Comparison of ENCODE assay signal across 1 cellular context in the genomic region with DNA sequence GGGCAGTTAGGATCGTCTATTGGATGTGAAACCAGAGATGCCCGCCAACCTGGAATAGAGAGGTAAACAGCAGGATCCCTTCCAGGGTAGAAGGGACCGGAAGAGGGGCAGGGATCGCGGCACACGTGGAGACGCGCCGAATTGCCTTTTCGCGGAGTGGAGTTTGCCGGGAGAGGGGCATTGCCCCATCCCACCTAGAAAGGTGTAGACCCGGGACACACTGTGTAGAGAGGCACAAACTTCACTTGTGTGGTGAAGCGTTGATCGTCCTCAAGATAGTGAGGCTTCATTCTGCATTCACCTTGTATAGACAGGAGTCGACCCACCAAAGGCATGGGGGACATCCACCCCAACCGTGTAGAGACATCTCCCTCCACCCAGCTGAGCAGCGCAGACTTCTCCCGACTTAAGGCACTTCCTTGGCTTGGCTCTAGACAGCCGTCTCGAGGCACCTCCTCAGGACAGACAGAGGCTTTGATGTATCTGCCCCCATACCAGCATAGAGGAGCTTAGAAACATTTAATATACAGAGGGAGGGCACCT.
TF ChIP-seq lines count a peak whose summit lies in the region.

No MANE protein-coding gene starts in this region.

TF ChIP-seq in K562, 482 proteins besides CTCF, POLR2A, EP300 and RAD21 (continued from another document and continues in another):
- TF ChIP-seq, protein P1, sequence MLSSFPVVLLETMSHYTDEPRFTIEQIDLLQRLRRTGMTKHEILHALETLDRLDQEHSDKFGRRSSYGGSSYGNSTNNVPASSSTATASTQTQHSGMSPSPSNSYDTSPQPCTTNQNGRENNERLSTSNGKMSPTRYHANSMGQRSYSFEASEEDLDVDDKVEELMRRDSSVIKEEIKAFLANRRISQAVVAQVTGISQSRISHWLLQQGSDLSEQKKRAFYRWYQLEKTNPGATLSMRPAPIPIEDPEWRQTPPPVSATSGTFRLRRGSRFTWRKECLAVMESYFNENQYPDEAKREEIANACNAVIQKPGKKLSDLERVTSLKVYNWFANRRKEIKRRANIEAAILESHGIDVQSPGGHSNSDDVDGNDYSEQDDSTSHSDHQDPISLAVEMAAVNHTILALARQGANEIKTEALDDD (IDR thresholded peaks at IDR 0.05), result no peak
- TF ChIP-seq CHD2 (IDR thresholded peaks at IDR 0.05; ENCODE audit: low read depth, low read length) (no peak), BHLHE40 (IDR thresholded peaks at IDR 0.05; ENCODE audit: low read length) (no peak), EGR1 (conservative IDR thresholded peaks at IDR 0.05) (no peak), HNRNPUL1 (IDR thresholded peaks at IDR 0.05; ENCODE audit: low read length) (no peak), PRPF4 (IDR thresholded peaks at IDR 0.05; ENCODE audit: insufficient read depth, low read depth, low read length, poor library complexity, severe bottlenecking) (no peak), TOE1 (IDR thresholded peaks at IDR 0.05; ENCODE audit: borderline replicate concordance) (no peak), TOE1 (CRISPR knock-in tag; IDR thresholded peaks at IDR 0.05; ENCODE audit: borderline replicate concordance, low read depth) (no peak), PCBP2 (IDR thresholded peaks at IDR 0.05; ENCODE audit: low read depth, low read length, poor library complexity, severe bottlenecking) (no peak), CBX2 (IDR thresholded peaks at IDR 0.05; ENCODE audit: insufficient read depth, low read length, poor library complexity, severe bottlenecking) (no peak), ZNF134 (CRISPR knock-in tag; conservative IDR thresholded peaks at IDR 0.05) (no peak), FOXK1 (CRISPR knock-in tag; IDR thresholded peaks at IDR 0.05; ENCODE audit: borderline replicate concordance) (0 out of 2 replicates have a peak, but pooled peaks have one; percentile 60), TCF7L2 (IDR thresholded peaks at IDR 0.05; ENCODE audit: low read depth, low read length) (no peak), BCL6 (CRISPR knock-in tag; IDR thresholded peaks at IDR 0.05) (no peak), LEF1 (IDR thresholded peaks at IDR 0.05) (no peak), ZNF778 (CRISPR knock-in tag; IDR thresholded peaks at IDR 0.05) (no peak), PHB (CRISPR knock-in tag; IDR thresholded peaks at IDR 0.05) (no peak), NRF1 (conservative IDR thresholded peaks at IDR 0.05 in 1 of 2, IDR thresholded peaks at IDR 0.05 in 1 of 2) (peak in 1 of 2 experiments; percentile 49; a peak in 2 of 4 replicates), BMI1 (IDR thresholded peaks at IDR 0.05; ENCODE audit: low read length) (no peak), HEY1 (CRISPR knock-in tag; IDR thresholded peaks at IDR 0.05; ENCODE audit: borderline replicate concordance) (no peak), TSC22D4 (tag; IDR thresholded peaks at IDR 0.05) (no peak), ZNF274 (IDR thresholded peaks at IDR 0.05; ENCODE audit: borderline replicate concordance, low read depth, low read length) (no peak), ZNF133 (CRISPR knock-in tag; IDR thresholded peaks at IDR 0.05) (no peak), ZNF785 (CRISPR knock-in tag; IDR thresholded peaks at IDR 0.05) (no peak), SP1 (CRISPR knock-in tag; IDR thresholded peaks at IDR 0.05) (no peak; the same call in 1 of the 2 replicates), SMAD4 (CRISPR knock-in tag; conservative IDR thresholded peaks at IDR 0.05) (no peak), ZNF707 (CRISPR knock-in tag; conservative IDR thresholded peaks at IDR 0.05) (no peak), ZBTB17 (CRISPR knock-in tag; IDR thresholded peaks at IDR 0.05) (no peak), RBFOX2 (IDR thresholded peaks at IDR 0.05; ENCODE audit: low read depth, low read length) (peak; percentile 74), ELF1 (tag; IDR thresholded peaks at IDR 0.05) (0 out of 2 replicates have a peak, but pooled peaks have one; percentile 8), SAP30 (IDR thresholded peaks at IDR 0.05; ENCODE audit: borderline replicate concordance, insufficient read depth, low read depth, low read length, poor library complexity, severe bottlenecking) (peak; percentile 75), STAG1 (CRISPR knock-in tag; IDR thresholded peaks at IDR 0.05; ENCODE audit: borderline replicate concordance) (no peak), CBX1 (IDR thresholded peaks at IDR 0.05; ENCODE audit: low read depth) (no peak)
- TF ChIP-seq, protein P2, sequence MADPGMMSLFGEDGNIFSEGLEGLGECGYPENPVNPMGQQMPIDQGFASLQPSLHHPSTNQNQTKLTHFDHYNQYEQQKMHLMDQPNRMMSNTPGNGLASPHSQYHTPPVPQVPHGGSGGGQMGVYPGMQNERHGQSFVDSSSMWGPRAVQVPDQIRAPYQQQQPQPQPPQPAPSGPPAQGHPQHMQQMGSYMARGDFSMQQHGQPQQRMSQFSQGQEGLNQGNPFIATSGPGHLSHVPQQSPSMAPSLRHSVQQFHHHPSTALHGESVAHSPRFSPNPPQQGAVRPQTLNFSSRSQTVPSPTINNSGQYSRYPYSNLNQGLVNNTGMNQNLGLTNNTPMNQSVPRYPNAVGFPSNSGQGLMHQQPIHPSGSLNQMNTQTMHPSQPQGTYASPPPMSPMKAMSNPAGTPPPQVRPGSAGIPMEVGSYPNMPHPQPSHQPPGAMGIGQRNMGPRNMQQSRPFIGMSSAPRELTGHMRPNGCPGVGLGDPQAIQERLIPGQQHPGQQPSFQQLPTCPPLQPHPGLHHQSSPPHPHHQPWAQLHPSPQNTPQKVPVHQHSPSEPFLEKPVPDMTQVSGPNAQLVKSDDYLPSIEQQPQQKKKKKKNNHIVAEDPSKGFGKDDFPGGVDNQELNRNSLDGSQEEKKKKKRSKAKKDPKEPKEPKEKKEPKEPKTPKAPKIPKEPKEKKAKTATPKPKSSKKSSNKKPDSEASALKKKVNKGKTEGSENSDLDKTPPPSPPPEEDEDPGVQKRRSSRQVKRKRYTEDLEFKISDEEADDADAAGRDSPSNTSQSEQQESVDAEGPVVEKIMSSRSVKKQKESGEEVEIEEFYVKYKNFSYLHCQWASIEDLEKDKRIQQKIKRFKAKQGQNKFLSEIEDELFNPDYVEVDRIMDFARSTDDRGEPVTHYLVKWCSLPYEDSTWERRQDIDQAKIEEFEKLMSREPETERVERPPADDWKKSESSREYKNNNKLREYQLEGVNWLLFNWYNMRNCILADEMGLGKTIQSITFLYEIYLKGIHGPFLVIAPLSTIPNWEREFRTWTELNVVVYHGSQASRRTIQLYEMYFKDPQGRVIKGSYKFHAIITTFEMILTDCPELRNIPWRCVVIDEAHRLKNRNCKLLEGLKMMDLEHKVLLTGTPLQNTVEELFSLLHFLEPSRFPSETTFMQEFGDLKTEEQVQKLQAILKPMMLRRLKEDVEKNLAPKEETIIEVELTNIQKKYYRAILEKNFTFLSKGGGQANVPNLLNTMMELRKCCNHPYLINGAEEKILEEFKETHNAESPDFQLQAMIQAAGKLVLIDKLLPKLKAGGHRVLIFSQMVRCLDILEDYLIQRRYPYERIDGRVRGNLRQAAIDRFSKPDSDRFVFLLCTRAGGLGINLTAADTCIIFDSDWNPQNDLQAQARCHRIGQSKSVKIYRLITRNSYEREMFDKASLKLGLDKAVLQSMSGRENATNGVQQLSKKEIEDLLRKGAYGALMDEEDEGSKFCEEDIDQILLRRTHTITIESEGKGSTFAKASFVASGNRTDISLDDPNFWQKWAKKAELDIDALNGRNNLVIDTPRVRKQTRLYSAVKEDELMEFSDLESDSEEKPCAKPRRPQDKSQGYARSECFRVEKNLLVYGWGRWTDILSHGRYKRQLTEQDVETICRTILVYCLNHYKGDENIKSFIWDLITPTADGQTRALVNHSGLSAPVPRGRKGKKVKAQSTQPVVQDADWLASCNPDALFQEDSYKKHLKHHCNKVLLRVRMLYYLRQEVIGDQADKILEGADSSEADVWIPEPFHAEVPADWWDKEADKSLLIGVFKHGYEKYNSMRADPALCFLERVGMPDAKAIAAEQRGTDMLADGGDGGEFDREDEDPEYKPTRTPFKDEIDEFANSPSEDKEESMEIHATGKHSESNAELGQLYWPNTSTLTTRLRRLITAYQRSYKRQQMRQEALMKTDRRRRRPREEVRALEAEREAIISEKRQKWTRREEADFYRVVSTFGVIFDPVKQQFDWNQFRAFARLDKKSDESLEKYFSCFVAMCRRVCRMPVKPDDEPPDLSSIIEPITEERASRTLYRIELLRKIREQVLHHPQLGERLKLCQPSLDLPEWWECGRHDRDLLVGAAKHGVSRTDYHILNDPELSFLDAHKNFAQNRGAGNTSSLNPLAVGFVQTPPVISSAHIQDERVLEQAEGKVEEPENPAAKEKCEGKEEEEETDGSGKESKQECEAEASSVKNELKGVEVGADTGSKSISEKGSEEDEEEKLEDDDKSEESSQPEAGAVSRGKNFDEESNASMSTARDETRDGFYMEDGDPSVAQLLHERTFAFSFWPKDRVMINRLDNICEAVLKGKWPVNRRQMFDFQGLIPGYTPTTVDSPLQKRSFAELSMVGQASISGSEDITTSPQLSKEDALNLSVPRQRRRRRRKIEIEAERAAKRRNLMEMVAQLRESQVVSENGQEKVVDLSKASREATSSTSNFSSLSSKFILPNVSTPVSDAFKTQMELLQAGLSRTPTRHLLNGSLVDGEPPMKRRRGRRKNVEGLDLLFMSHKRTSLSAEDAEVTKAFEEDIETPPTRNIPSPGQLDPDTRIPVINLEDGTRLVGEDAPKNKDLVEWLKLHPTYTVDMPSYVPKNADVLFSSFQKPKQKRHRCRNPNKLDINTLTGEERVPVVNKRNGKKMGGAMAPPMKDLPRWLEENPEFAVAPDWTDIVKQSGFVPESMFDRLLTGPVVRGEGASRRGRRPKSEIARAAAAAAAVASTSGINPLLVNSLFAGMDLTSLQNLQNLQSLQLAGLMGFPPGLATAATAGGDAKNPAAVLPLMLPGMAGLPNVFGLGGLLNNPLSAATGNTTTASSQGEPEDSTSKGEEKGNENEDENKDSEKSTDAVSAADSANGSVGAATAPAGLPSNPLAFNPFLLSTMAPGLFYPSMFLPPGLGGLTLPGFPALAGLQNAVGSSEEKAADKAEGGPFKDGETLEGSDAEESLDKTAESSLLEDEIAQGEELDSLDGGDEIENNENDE (IDR thresholded peaks at IDR 0.05; ENCODE audit: low read depth, low read length), result no peak
- TF ChIP-seq, protein P3, sequence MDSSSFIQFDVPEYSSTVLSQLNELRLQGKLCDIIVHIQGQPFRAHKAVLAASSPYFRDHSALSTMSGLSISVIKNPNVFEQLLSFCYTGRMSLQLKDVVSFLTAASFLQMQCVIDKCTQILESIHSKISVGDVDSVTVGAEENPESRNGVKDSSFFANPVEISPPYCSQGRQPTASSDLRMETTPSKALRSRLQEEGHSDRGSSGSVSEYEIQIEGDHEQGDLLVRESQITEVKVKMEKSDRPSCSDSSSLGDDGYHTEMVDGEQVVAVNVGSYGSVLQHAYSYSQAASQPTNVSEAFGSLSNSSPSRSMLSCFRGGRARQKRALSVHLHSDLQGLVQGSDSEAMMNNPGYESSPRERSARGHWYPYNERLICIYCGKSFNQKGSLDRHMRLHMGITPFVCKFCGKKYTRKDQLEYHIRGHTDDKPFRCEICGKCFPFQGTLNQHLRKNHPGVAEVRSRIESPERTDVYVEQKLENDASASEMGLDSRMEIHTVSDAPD (CRISPR knock-in tag; IDR thresholded peaks at IDR 0.05), result no peak
- TF ChIP-seq, protein P4, sequence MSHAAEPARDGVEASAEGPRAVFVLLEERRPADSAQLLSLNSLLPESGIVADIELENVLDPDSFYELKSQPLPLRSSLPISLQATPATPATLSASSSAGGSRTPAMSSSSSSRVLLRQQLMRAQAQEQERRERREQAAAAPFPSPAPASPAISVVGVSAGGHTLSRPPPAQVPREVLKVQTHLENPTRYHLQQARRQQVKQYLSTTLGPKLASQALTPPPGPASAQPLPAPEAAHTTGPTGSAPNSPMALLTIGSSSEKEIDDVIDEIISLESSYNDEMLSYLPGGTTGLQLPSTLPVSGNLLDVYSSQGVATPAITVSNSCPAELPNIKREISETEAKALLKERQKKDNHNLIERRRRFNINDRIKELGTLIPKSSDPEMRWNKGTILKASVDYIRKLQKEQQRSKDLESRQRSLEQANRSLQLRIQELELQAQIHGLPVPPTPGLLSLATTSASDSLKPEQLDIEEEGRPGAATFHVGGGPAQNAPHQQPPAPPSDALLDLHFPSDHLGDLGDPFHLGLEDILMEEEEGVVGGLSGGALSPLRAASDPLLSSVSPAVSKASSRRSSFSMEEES (CRISPR knock-in tag; IDR thresholded peaks at IDR 0.05), result no peak
- TF ChIP-seq, protein P5, sequence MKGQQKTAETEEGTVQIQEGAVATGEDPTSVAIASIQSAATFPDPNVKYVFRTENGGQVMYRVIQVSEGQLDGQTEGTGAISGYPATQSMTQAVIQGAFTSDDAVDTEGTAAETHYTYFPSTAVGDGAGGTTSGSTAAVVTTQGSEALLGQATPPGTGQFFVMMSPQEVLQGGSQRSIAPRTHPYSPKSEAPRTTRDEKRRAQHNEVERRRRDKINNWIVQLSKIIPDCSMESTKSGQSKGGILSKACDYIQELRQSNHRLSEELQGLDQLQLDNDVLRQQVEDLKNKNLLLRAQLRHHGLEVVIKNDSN (CRISPR knock-in tag; IDR thresholded peaks at IDR 0.05), result no peak
- TF ChIP-seq, protein P6, sequence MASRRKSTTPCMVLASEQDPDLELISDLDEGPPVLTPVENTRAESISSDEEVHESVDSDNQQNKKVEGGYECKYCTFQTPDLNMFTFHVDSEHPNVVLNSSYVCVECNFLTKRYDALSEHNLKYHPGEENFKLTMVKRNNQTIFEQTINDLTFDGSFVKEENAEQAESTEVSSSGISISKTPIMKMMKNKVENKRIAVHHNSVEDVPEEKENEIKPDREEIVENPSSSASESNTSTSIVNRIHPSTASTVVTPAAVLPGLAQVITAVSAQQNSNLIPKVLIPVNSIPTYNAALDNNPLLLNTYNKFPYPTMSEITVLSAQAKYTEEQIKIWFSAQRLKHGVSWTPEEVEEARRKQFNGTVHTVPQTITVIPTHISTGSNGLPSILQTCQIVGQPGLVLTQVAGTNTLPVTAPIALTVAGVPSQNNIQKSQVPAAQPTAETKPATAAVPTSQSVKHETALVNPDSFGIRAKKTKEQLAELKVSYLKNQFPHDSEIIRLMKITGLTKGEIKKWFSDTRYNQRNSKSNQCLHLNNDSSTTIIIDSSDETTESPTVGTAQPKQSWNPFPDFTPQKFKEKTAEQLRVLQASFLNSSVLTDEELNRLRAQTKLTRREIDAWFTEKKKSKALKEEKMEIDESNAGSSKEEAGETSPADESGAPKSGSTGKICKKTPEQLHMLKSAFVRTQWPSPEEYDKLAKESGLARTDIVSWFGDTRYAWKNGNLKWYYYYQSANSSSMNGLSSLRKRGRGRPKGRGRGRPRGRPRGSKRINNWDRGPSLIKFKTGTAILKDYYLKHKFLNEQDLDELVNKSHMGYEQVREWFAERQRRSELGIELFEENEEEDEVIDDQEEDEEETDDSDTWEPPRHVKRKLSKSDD (conservative IDR thresholded peaks at IDR 0.05; ENCODE audit: low read length), result no peak
- TF ChIP-seq, protein P7, sequence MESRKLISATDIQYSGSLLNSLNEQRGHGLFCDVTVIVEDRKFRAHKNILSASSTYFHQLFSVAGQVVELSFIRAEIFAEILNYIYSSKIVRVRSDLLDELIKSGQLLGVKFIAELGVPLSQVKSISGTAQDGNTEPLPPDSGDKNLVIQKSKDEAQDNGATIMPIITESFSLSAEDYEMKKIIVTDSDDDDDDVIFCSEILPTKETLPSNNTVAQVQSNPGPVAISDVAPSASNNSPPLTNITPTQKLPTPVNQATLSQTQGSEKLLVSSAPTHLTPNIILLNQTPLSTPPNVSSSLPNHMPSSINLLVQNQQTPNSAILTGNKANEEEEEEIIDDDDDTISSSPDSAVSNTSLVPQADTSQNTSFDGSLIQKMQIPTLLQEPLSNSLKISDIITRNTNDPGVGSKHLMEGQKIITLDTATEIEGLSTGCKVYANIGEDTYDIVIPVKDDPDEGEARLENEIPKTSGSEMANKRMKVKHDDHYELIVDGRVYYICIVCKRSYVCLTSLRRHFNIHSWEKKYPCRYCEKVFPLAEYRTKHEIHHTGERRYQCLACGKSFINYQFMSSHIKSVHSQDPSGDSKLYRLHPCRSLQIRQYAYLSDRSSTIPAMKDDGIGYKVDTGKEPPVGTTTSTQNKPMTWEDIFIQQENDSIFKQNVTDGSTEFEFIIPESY (CRISPR knock-in tag; IDR thresholded peaks at IDR 0.05), result no peak
